In the genomic region with DNA sequence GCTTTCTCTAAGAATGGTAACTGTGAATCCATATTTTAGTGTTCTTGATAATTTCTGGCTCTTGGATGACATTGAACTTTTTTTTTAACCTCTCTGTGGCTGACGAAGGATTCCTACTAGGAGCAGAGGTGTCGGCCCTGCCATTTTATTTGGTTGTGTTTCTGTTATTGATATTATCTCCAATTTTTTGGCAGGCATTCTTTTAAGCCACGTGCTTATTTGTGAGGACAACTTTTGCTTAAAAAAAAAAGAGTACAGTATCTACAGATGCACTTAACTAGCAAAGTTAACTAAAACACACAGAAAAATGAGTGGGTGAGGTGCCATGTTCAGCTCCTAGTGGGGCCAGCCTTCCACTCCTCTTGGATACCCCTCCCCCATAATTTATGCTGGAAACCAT, we compare ENCODE assay signal across 1 cellular context.
TF ChIP-seq lines count a peak whose summit lies in the region.

No MANE protein-coding gene starts in this region.

TF ChIP-seq in endothelial cell of umbilical vein, 7 proteins besides CTCF, POLR2A, EP300 and RAD21 (continued from another document):
- TF ChIP-seq JUN (IDR thresholded peaks at IDR 0.05; ENCODE audit: borderline replicate concordance, insufficient read depth, insufficient read length, low read depth): no peak
- TF ChIP-seq, protein P1, sequence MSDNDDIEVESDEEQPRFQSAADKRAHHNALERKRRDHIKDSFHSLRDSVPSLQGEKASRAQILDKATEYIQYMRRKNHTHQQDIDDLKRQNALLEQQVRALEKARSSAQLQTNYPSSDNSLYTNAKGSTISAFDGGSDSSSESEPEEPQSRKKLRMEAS (IDR thresholded peaks at IDR 0.05; ENCODE audit: insufficient read depth, insufficient read length): no peak
- no peak for TF ChIP-seq EZH2 (IDR thresholded peaks at IDR 0.05; ENCODE audit: borderline replicate concordance, low read depth, low read length, severe bottlenecking)
